Comparison of ENCODE assay signal across 27 cellular contexts in genomic region chr12:109497675-109498074, GRCh38. TPM values are rescaled to one million over a fixed set of nuclear protein-coding genes. Genes with fewer than 3 reads are reported as not detected.
DNase-seq lines count a peak whose midpoint lies in the region; ATAC-seq, FAIRE-seq and TF ChIP-seq lines count a peak whose summit lies in the region.
"Had no signal": no experiment of that assay in that cellular context is flagged by ENCODE, and none has a peak within 500 bp of the region (broad histone marks: within the 10 kb centered on the region; RNA-seq: fewer than 3 reads in every experiment).

No MANE protein-coding gene starts in this region.

- H3K56ac ChIP-seq in H1 (replicated peaks; ENCODE audit: insufficient read length, low read depth, low read length) = peak overlapping the region; percentile 3

- H3K9me3 ChIP-seq in H1 (ENCODE audit: insufficient read depth in 2 of 2, low read depth in 1 of 2, low read length in 1 of 2) (0 out of 4 replicates have a peak, but pooled peaks cover 0 to 4% of the 10 kb centered on the region in 2 experiments), mesenchymal stem cell (ENCODE audit: control insufficient read depth, low read length) (no peaks in the 10 kb centered on the region), stomach (no peaks in the 10 kb centered on the region), GM23248 (ENCODE audit: low read depth) (no peaks in the 10 kb centered on the region)
- H3K9me3 ChIP-seq: Caco-2, esophagus squamous epithelium, thoracic aorta had no signal

- H3K18ac ChIP-seq in H1 (ENCODE audit: extremely low read depth, low read length) = no peak overlapping the region
- H3K18ac ChIP-seq in mesenchymal stem cell (ENCODE audit: low read depth in 1 of 2, low read length in 2 of 2) = no peak overlapping the region

- H3K4me1 ChIP-seq in H1 (replicated peaks in 1 of 4; ENCODE audit: control insufficient read depth in 3 of 4, insufficient read depth in 4 of 4, low read length in 3 of 4) (no peaks in the 10 kb centered on the region), mesenchymal stem cell (ENCODE audit: control insufficient read depth, insufficient read depth, low read depth, low read length) (peaks cover 7% of the 10 kb centered on the region), stomach (no peaks in the 10 kb centered on the region), GM23248 (ENCODE audit: insufficient read depth) (no peaks in the 10 kb centered on the region)
- H3K4me1 ChIP-seq: BLaER1 treated with 17β-estradiol and CSF1 and Interleukin-3, amounts not matched to agents 10 nM and 100 nM; Caco-2 had no signal

- H3K36me3 ChIP-seq in H1 (ENCODE audit: control insufficient read depth in 2 of 4, insufficient read depth in 4 of 4, low read length in 3 of 4) (peaks cover 2 to 41% (median 22%) of the 10 kb centered on the region in 4 experiments), mesenchymal stem cell (ENCODE audit: control insufficient read depth in 1 of 2, insufficient read depth in 2 of 2, low read depth in 1 of 2, low read length in 2 of 2) (peaks cover 35 to 91% of the 10 kb centered on the region in 2 experiments), stomach (peaks cover 62 to 100% (median 98%) of the 10 kb centered on the region in 4 donors), GM23248 (ENCODE audit: low read depth) (peaks cover 49% of the 10 kb centered on the region)

- ATAC-seq in GM19463 (IDR thresholded peaks at IDR 0.05; ENCODE audit: unreplicated experiment) (no peak), HG03520 (IDR thresholded peaks at IDR 0.05; ENCODE audit: unreplicated experiment) (no peak)
- ATAC-seq: effector memory CD8-positive, alpha-beta T cell; stimulated activated memory B cell treated with anti-CD40 and anti-IgM and Interleukin-4, amounts not matched to agents 10 μg/mL and 1 μg/mL and 100 μg/mL, for 72 hours had no signal

- H2BK15ac ChIP-seq in H1 (ENCODE audit: low read length) = no peak overlapping the region
- no peak overlapping the region for H2BK15ac ChIP-seq in mesenchymal stem cell (ENCODE audit: low read depth, poor library complexity, severe bottlenecking)

- in situ Hi-C loops in GM23248 (cut with MboI) = no loop called here

- CTCF ChIA-PET in RWPE1 (lab: Yijun Ruan, JAX) = no interaction called here
- CTCF ChIA-PET in H1 (lab: Charles Lee; ENCODE audit: partially characterized antibody) = interaction anchor here (1.3 kb wide), 1 partner anchor 28 kb away, joined by 3 read pairs; no protein-coding TSS in a partner anchor

- H2BK12ac ChIP-seq in H1 (ENCODE audit: low read depth, low read length) (no peak overlapping the region), mesenchymal stem cell (ENCODE audit: low read length in 2 of 2) (no peak overlapping the region)

- H3K4me2 ChIP-seq in H1 (ENCODE audit: insufficient read depth in 1 of 2, low read depth in 2 of 2, low read length in 2 of 2) (no peak overlapping the region), mesenchymal stem cell (ENCODE audit: low read length, poor library complexity, severe bottlenecking) (no peak overlapping the region), GM23248 (ENCODE audit: unreplicated experiment) (no peak overlapping the region)
- H3K4me2 ChIP-seq: BLaER1 treated with 17β-estradiol and CSF1 and Interleukin-3, amounts not matched to agents 10 nM and 100 nM had no signal

- POLR2A ChIA-PET in RWPE1 (lab: Yijun Ruan, JAX; ENCODE audit: low non-redundant PET) = no interaction called here
- POLR2A ChIA-PET in H1 (lab: Charles Lee; ENCODE audit: partially characterized antibody) = no interaction called here

- H3K4me3 ChIP-seq in H1 (ENCODE audit: extremely low read depth in 1 of 4, insufficient read depth in 2 of 4, low read depth in 3 of 4, low read length in 4 of 4) (no peak overlapping the region), mesenchymal stem cell (ENCODE audit: insufficient read depth in 1 of 2, low read depth in 1 of 2, low read length in 2 of 2) (no peak overlapping the region), stomach (no peak overlapping the region), GM23248 (no peak overlapping the region)
- H3K4me3 ChIP-seq: BLaER1 treated with 17β-estradiol and CSF1 and Interleukin-3, amounts not matched to agents 10 nM and 100 nM; esophagus squamous epithelium; thoracic aorta had no signal

- H3K27me3 ChIP-seq in H1 (replicated peaks in 1 of 4; ENCODE audit: control insufficient read depth in 3 of 4, extremely low read depth in 1 of 4, insufficient read depth in 3 of 4, low read length in 3 of 4) (no peaks in the 10 kb centered on the region), mesenchymal stem cell (ENCODE audit: control insufficient read depth in 1 of 2, insufficient read depth in 1 of 2, low read length in 2 of 2) (no peaks in the 10 kb centered on the region), stomach (no peaks in the 10 kb centered on the region), GM23248 (replicated peaks; ENCODE audit: insufficient read depth) (no peaks in the 10 kb centered on the region)
- H3K27me3 ChIP-seq: BLaER1 treated with 17β-estradiol and CSF1 and Interleukin-3, amounts not matched to agents 10 nM and 100 nM; esophagus squamous epithelium had no signal

- peak; percentile 38 for DNase-seq in ELR (ENCODE audit: low read depth)
- DNase-seq in RWPE1 (ENCODE audit: low spot score) = peak; percentile 86
- no peak for DNase-seq in H1 (ENCODE audit: low read depth in 1 of 2, low spot score in 2 of 2)
- DNase-seq in mesenchymal stem cell = peak; percentile 81
- DNase-seq in stomach = no peak
- DNase-seq in GM23248 = no peak
- DNase-seq: activated B cell treated with CpG ODN at 0.5 μM for 24 hours; activated CD4-positive, alpha-beta T cell treated with anti-CD3 and anti-CD28 coated beads, Interleukin-2, amount 50 U/mL, for 4 hours; activated CD8-positive, alpha-beta memory T cell treated with anti-CD3 and anti-CD28 coated beads, Interleukin-2, amount 50 U/mL, for 4 hours; activated naive CD8-positive, alpha-beta T cell treated with anti-CD3 and anti-CD28 coated beads, Interleukin-2, amount 10 ng/mL, durations not matched to agents 7 days and 5 days; Caco-2; DMS79 treated with DMSO at 0.1 percent for 48 hours; effector memory CD8-positive, alpha-beta T cell; esophagus squamous epithelium; kidney glomerular epithelial cell; NCI-H1417 treated with DMSO at 0.1 percent for 48 hours; NCI-H2107; nucleus accumbens; Right ventricle myocardium superior; stimulated activated CD4-positive, alpha-beta T cell treated with anti-CD3 and anti-CD28 coated beads, Interleukin-2, amount 100 ng/mL, for 48 hours; T1000 had no signal

- H2BK5ac ChIP-seq in H1 (ENCODE audit: low read depth, low read length) = no peak overlapping the region
- no peak overlapping the region for H2BK5ac ChIP-seq in mesenchymal stem cell (ENCODE audit: low read depth, low read length, poor library complexity, severe bottlenecking)

- no peak for TF ChIP-seq POLR2A in H1 (IDR thresholded peaks at IDR 0.05; ENCODE audit: control extremely low read depth in 1 of 2, low read depth in 2 of 2, low read length in 2 of 2)
- no peak for TF ChIP-seq POLR2A in stomach (IDR thresholded peaks at IDR 0.05)

- H2BK120ac ChIP-seq in H1 (replicated peaks; ENCODE audit: low read depth, low read length) (no peak overlapping the region), mesenchymal stem cell (ENCODE audit: low read depth, low read length) (no peak overlapping the region)

- no peaks in the 10 kb centered on the region for H3F3A ChIP-seq in GM23248 (ENCODE audit: insufficient read depth)

- no peak for FAIRE-seq in H1 (lab: Jason Lieb, UNC)
- FAIRE-seq: GM12892 had no signal

- no peak overlapping the region for H3K9ac ChIP-seq in H1 (replicated peaks in 1 of 4; ENCODE audit: extremely low read depth in 1 of 4, low read depth in 3 of 4, low read length in 3 of 4)
- no peak overlapping the region for H3K9ac ChIP-seq in mesenchymal stem cell (ENCODE audit: low read length)
- H3K9ac ChIP-seq in GM23248 = no peak overlapping the region
- H3K9ac ChIP-seq: BLaER1 treated with 17β-estradiol and CSF1 and Interleukin-3, amounts not matched to agents 10 nM and 100 nM had no signal

- 92% methylated on average over 7 of the region's 7 CpGs; no CpG with 5 or more reads in 1 of the 2 experiments for WGBS in H1 (ENCODE audit: extremely low coverage in 1 of 2, insufficient coverage in 1 of 2, insufficient read length in 1 of 2, insufficient replicate concordance in 2 of 2, low coverage in 1 of 2, low lambda C conversion rate in 2 of 2, missing lambda C conversion rate in 1 of 2), 2 experiments
- WGBS in mesenchymal stem cell = 56% methylated on average over 7 of the region's 7 CpGs
- WGBS in stomach, 5 donors = 91 to 96% (median 94%) methylated on average over 7 of the region's 7 CpGs
- WGBS in GM23248 (ENCODE audit: low coverage in 1 of 2, low lambda C conversion rate in 2 of 2, missing lambda C conversion rate in 2 of 2), 2 experiments = 96 to 99% methylated on average over 7 of the region's 7 CpGs

- no peaks in the 10 kb centered on the region for H3K23me2 ChIP-seq in H1 (ENCODE audit: low read depth, low read length)

- TF ChIP-seq CTCF in RWPE1 (conservative IDR thresholded peaks at IDR 0.05; ENCODE audit: low read depth) (no peak), H1 (IDR thresholded peaks at IDR 0.05; ENCODE audit: control extremely low read depth in 1 of 3, insufficient read depth in 1 of 3, low read depth in 1 of 3, low read length in 3 of 3) (no peak), stomach (IDR thresholded peaks at IDR 0.05) (no peak)

- no peak for TF ChIP-seq RAD21 in H1 (IDR thresholded peaks at IDR 0.05 in 1 of 2, conservative IDR thresholded peaks at IDR 0.05 in 1 of 2; ENCODE audit: low read depth in 2 of 2, low read length in 2 of 2)

- no peak overlapping the region for H3K14ac ChIP-seq in H1 (ENCODE audit: insufficient read length)
- H3K14ac ChIP-seq in mesenchymal stem cell (ENCODE audit: low read length in 2 of 2) = no peak overlapping the region

- no peaks in the 10 kb centered on the region for H3K9me2 ChIP-seq in GM23248 (ENCODE audit: insufficient read depth)

- H2BK20ac ChIP-seq in H1 (ENCODE audit: low read length) = no peak overlapping the region

- peak overlapping the region; percentile 58 for H3K27ac ChIP-seq in RWPE1
- H3K27ac ChIP-seq in H1 (ENCODE audit: low read depth, low read length) = no peak overlapping the region
- peak overlapping the region; percentile 55 for H3K27ac ChIP-seq in mesenchymal stem cell (ENCODE audit: low read length, poor library complexity, severe bottlenecking)
- no peak overlapping the region for H3K27ac ChIP-seq in stomach
- H3K27ac ChIP-seq in GM23248 = no peak overlapping the region
- H3K27ac ChIP-seq: BLaER1 treated with 17β-estradiol and CSF1 and Interleukin-3, amounts not matched to agents 10 nM and 100 nM; esophagus squamous epithelium; thoracic aorta had no signal

- intact Hi-C loops in stomach (cut with DNase I; ENCODE audit: low total_unique reads) = no loop called here

- no peak overlapping the region for H4K8ac ChIP-seq in H1 (ENCODE audit: extremely low read depth, insufficient read depth, low read length)
- no peak overlapping the region for H4K8ac ChIP-seq in mesenchymal stem cell (ENCODE audit: low read length)

- no peaks in the 10 kb centered on the region for H4K20me1 ChIP-seq in H1 (replicated peaks in 1 of 2; ENCODE audit: control insufficient read depth in 1 of 2, insufficient read depth in 2 of 2, low read length in 2 of 2)
- no peaks in the 10 kb centered on the region for H4K20me1 ChIP-seq in GM23248 (ENCODE audit: insufficient read depth)

- no peak overlapping the region for H3K4ac ChIP-seq in H1 (replicated peaks; ENCODE audit: insufficient read length, low read depth, low read length)
- H3K4ac ChIP-seq in mesenchymal stem cell (ENCODE audit: low read depth in 1 of 2, low read length in 2 of 2) = no peak overlapping the region

- no peak for TF ChIP-seq EP300 in H1 (IDR thresholded peaks at IDR 0.05; ENCODE audit: borderline replicate concordance in 1 of 2, low read depth in 2 of 2, low read length in 2 of 2)
- TF ChIP-seq EP300 in stomach (IDR thresholded peaks at IDR 0.05) = no peak

- no peak overlapping the region for H4K91ac ChIP-seq in H1 (replicated peaks; ENCODE audit: insufficient read length, low read length)
- no peak overlapping the region for H4K91ac ChIP-seq in mesenchymal stem cell (ENCODE audit: low read length)

- no peak overlapping the region for H4K5ac ChIP-seq in H1 (ENCODE audit: insufficient read length, low read depth, low read length)

- H3K23ac ChIP-seq in H1 (ENCODE audit: insufficient read length) (no peak overlapping the region), mesenchymal stem cell (ENCODE audit: low read length in 2 of 2) (no peak overlapping the region)

- no peaks in the 10 kb centered on the region for H3K79me1 ChIP-seq in H1 (ENCODE audit: low read depth, low read length)
- peaks cover 4% of the 10 kb centered on the region for H3K79me1 ChIP-seq in mesenchymal stem cell (replicated peaks; ENCODE audit: low read length, poor library complexity, severe bottlenecking)

- H2AK5ac ChIP-seq in H1 (ENCODE audit: low read depth, low read length) (no peak overlapping the region), mesenchymal stem cell (ENCODE audit: low read length, severe bottlenecking) (no peak overlapping the region)

- H2AFZ ChIP-seq in H1 (ENCODE audit: low read length) (no peak overlapping the region), mesenchymal stem cell (ENCODE audit: low read depth, low read length) (no peak overlapping the region), GM23248 (no peak overlapping the region)

- H3K79me2 ChIP-seq in H1 (ENCODE audit: control insufficient read depth in 1 of 2, insufficient read depth in 2 of 2, low read length in 2 of 2) (no peaks in the 10 kb centered on the region), GM23248 (ENCODE audit: insufficient read depth) (no peaks in the 10 kb centered on the region)

RNA-seq across cellular contexts. Expression of gene UBE3B, which starts 20.2 kb away (rescaled TPM):
- total RNA-seq in H1 (2021; fragmentation: NEBNext Ultra II Directional; extraction: Animal tissue kit (Norgen Biotek cat#: 25700)) = 21.1 and 21.8 TPM in 2 replicates
- polyA plus RNA-seq in H1 (2011; rRNA removed) (14.0 and 17.1 TPM in 2 replicates), stomach (10 to 100 TPM in 2 of 3 donors, 1 to 10 TPM in 1; 9.4 to 13.1 (median 11.5) TPM), GM23248 (2016; fragmentation: Nextera tagmentation; extraction: Ambion mirVana) (34.3 and 38.3 TPM in 2 replicates)
- 15.4 TPM for polyA plus RNA-seq in H1 (2011; cell fraction: cytosol; rRNA removed)
- 42.4 TPM for polyA plus RNA-seq in H1 (2011; cell fraction: nucleus; rRNA removed)
- 13.8 to 15.2 TPM (median 14.2 TPM) in 4 replicates for polyA plus RNA-seq in H1 (2012, experiment 1 of 2)
- 6.5 TPM for polyA plus RNA-seq in H1 (2012, experiment 2 of 2)
- 14.9 TPM for polyA plus RNA-seq in H1 (2013, experiment 1 of 2)
- 15.1 TPM for polyA plus RNA-seq in H1 (2013, experiment 2 of 2)
- polyA minus RNA-seq in H1 (2011; rRNA and poly(A)+ RNA removed) = 29.4 and 36.8 TPM in 2 replicates
- polyA minus RNA-seq in H1 (2011; cell fraction: cytosol; rRNA and poly(A)+ RNA removed) = 13.9 TPM
- 40.1 TPM for polyA minus RNA-seq in H1 (2011; cell fraction: nucleus; rRNA and poly(A)+ RNA removed)
- polyA plus RNA-seq in mesenchymal stem cell (2013, experiment 1 of 2) = 19.1 TPM
- polyA plus RNA-seq in mesenchymal stem cell (2013, experiment 2 of 2) = 19.2 TPM
- 100 to 1,000 TPM in 1 of 5 donors, 10 to 100 TPM in 4; 10.5 to 104 (median 48.1) TPM for total RNA-seq in stomach
- 32.0 and 34.7 TPM in 2 replicates for total RNA-seq in GM23248 (2014; rRNA removed; shearing (Covaris generic))

RNA-seq across cellular contexts. Expression of gene KCTD10, which starts 20.6 kb away (rescaled TPM):
- 52.4 and 54.3 TPM in 2 replicates for total RNA-seq in H1 (2021; fragmentation: NEBNext Ultra II Directional; extraction: Animal tissue kit (Norgen Biotek cat#: 25700))
- polyA plus RNA-seq in H1 (2011; rRNA removed) = 45.3 and 59.6 TPM in 2 replicates
- polyA plus RNA-seq in H1 (2011; cell fraction: cytosol; rRNA removed) = 47.2 TPM
- polyA plus RNA-seq in H1 (2011; cell fraction: nucleus; rRNA removed) = 64.7 TPM
- polyA plus RNA-seq in H1 (2012, experiment 1 of 2) = 35.2 to 45.9 TPM (median 38.3 TPM) in 4 replicates
- 22.6 TPM for polyA plus RNA-seq in H1 (2012, experiment 2 of 2)
- 30.1 TPM for polyA plus RNA-seq in H1 (2013, experiment 1 of 2)
- polyA plus RNA-seq in H1 (2013, experiment 2 of 2) = 33.7 TPM
- 113 and 125 TPM in 2 replicates for polyA minus RNA-seq in H1 (2011; rRNA and poly(A)+ RNA removed)
- polyA minus RNA-seq in H1 (2011; cell fraction: cytosol; rRNA and poly(A)+ RNA removed) = 49.3 TPM
- 86.0 TPM for polyA minus RNA-seq in H1 (2011; cell fraction: nucleus; rRNA and poly(A)+ RNA removed)
- 139 TPM for polyA plus RNA-seq in mesenchymal stem cell (2013, experiment 1 of 2)
- polyA plus RNA-seq in mesenchymal stem cell (2013, experiment 2 of 2) = 132 TPM
- total RNA-seq in stomach = 100 to 1,000 TPM in 1 of 5 donors, 10 to 100 TPM in 4; 19.6 to 156 (median 48.7) TPM
- polyA plus RNA-seq in stomach = 10 to 100 TPM; 12.1 to 36.5 (median 33.6) TPM
- total RNA-seq in GM23248 (2014; rRNA removed; shearing (Covaris generic)) = 97.0 and 117 TPM in 2 replicates
- polyA plus RNA-seq in GM23248 (2016; fragmentation: Nextera tagmentation; extraction: Ambion mirVana) = 81.1 and 83.4 TPM in 2 replicates

Comparison
In these comparisons a context has a peak if more than half of its experiments do, and no peak if none do; other contexts are left out.
1. DNase-seq: peak in ELR (single experiment), RWPE1 (single experiment) and mesenchymal stem cell (single experiment); none in H1 (0 of 2), stomach (single experiment) and GM23248 (single experiment).
2. H3K27ac ChIP-seq: peak in RWPE1 (single experiment) and mesenchymal stem cell (single experiment); none in H1 (single experiment), stomach (0 of 5) and GM23248 (single experiment).